In the genomic region with DNA sequence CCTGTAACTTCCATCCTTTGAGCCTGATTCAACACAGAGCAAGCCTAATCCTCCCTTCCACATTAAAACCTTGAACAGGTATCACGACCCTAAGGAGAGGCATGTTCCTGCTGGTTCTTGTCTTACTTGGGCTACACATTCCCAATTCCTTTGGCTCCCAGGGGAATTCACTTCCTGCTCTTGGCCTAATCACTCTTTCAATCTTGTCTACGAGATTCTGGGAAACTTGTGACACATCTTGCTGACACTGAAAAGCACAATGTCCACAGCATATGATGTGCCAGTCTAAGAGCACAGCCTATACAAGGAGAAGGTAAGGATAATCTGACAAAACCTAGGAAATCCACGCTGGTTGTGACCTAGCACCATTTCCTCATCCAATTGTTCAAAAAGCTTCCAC, we compare ENCODE assay signal across 23 cellular contexts.
DNase-seq lines count a peak whose midpoint lies in the region; ATAC-seq, FAIRE-seq and TF ChIP-seq lines count a peak whose summit lies in the region.
"Had no signal": no experiment of that assay in that cellular context is flagged by ENCODE, and none has a peak within 500 bp of the region (broad histone marks: within the 10 kb centered on the region; RNA-seq: fewer than 3 reads in every experiment).

No MANE protein-coding gene starts in this region.

- H3K4me1 ChIP-seq in keratinocyte (ENCODE audit: control insufficient read depth, extremely low read depth, insufficient read depth, low read length) (peaks cover 12% of the 10 kb centered on the region), transverse colon (peaks cover 0 to 6% (median 5%) of the 10 kb centered on the region in 4 donors), tibial nerve (peaks cover 0 to 23% (median 1%) of the 10 kb centered on the region in 4 donors)
- H3K4me1 ChIP-seq in naive thymus-derived CD4-positive, alpha-beta T cell (ENCODE audit: control insufficient read depth in 2 of 2, insufficient read depth in 2 of 2, low read length in 2 of 2): peaks cover 0 to 4% of the 10 kb centered on the region in 2 donors
- H3K4me1 ChIP-seq: body of pancreas, pancreas, sigmoid colon had no signal

- no peak for ATAC-seq in naive thymus-derived CD4-positive, alpha-beta T cell
- ATAC-seq: body of pancreas; esophagus mucosa; pancreas; stimulated activated naive B cell treated with anti-CD40 and anti-IgM and Interleukin-4, amounts not matched to agents 10 μg/mL and 1 μg/mL and 100 μg/mL, for 72 hours had no signal

- no peaks in the 10 kb centered on the region for H3K9me3 Mint-ChIP-seq in naive thymus-derived CD4-positive, alpha-beta T cell
- H3K9me3 Mint-ChIP-seq: dendritic cell treated with granulocyte-macrophage colony-stimulating factor and Interleukin-4, amounts not matched to agents 40 ng/mL and 50 ng/mL, for 4 days; naive B cell; stimulated activated naive B cell treated with anti-CD40 and anti-IgM and Interleukin-4, amounts not matched to agents 10 μg/mL and 1 μg/mL and 100 μg/mL, for 72 hours had no signal

- peak; percentile 91 for FAIRE-seq in keratinocyte (lab: Jason Lieb, UNC)
- FAIRE-seq: GM18507, pancreas had no signal

- H3K4me2 ChIP-seq in keratinocyte (ENCODE audit: control insufficient read depth, extremely low read depth, insufficient read depth, low read depth, low read length): no peak overlapping the region

- no peaks in the 10 kb centered on the region for H3K9me1 ChIP-seq in keratinocyte (ENCODE audit: control insufficient read depth, extremely low read depth, insufficient read depth, low read length)

- no peak overlapping the region for H3K4me3 Mint-ChIP-seq in naive thymus-derived CD4-positive, alpha-beta T cell
- H3K4me3 Mint-ChIP-seq: B cell; dendritic cell treated with granulocyte-macrophage colony-stimulating factor and Interleukin-4, amounts not matched to agents 40 ng/mL and 50 ng/mL, for 4 days; naive B cell; stimulated activated naive B cell treated with anti-CD40 and anti-IgM and Interleukin-4, amounts not matched to agents 10 μg/mL and 1 μg/mL and 100 μg/mL, for 72 hours had no signal

- H3K27ac Mint-ChIP-seq in naive thymus-derived CD4-positive, alpha-beta T cell: no peak overlapping the region
- H3K27ac Mint-ChIP-seq: B cell; dendritic cell treated with granulocyte-macrophage colony-stimulating factor and Interleukin-4, amounts not matched to agents 40 ng/mL and 50 ng/mL, for 4 days; naive B cell; stimulated activated naive B cell treated with anti-CD40 and anti-IgM and Interleukin-4, amounts not matched to agents 10 μg/mL and 1 μg/mL and 100 μg/mL, for 72 hours had no signal

- peak; percentile 10 for DNase-seq in ELR (ENCODE audit: low read depth)
- DNase-seq in M059J (ENCODE audit: low read depth): peak; percentile 9
- no peak for DNase-seq in dorsolateral prefrontal cortex
- DNase-seq in keratinocyte (ENCODE audit: low read depth, low spot score): no peak
- DNase-seq in transverse colon: no peak
- DNase-seq in tibial nerve (ENCODE audit: low spot score in 2 of 2): no peak
- no peak for DNase-seq in naive thymus-derived CD4-positive, alpha-beta T cell
- DNase-seq: body of pancreas; DND-41; KBM-7; naive B cell; NCI-H1092 treated with DMSO at 0.1 percent for 48 hours; NCI-H524 treated with DMSO at 0.1 percent for 48 hours; OCI-M1; pancreas; sigmoid colon; stimulated activated naive B cell treated with anti-CD40 and anti-IgM and Interleukin-4, amounts not matched to agents 10 μg/mL and 1 μg/mL and 100 μg/mL, for 72 hours; T-helper 9 cell had no signal

- no peaks in the 10 kb centered on the region for H4K20me1 ChIP-seq in keratinocyte (ENCODE audit: control insufficient read depth, extremely low read depth, insufficient read depth, low read length)

- H3K9me3 ChIP-seq in keratinocyte (ENCODE audit: control insufficient read depth, low read depth, low read length) (no peaks in the 10 kb centered on the region), transverse colon (no peaks in the 10 kb centered on the region), tibial nerve (no peaks in the 10 kb centered on the region)
- H3K9me3 ChIP-seq in naive thymus-derived CD4-positive, alpha-beta T cell (ENCODE audit: control insufficient read depth in 2 of 3, low read length in 3 of 3): no peaks in the 10 kb centered on the region
- H3K9me3 ChIP-seq: body of pancreas, pancreas, sigmoid colon, thoracic aorta had no signal

- CTCF ChIA-PET in naive thymus-derived CD4-positive, alpha-beta T cell (lab: Charles Lee): no interaction called here

- H3K4me3 ChIP-seq in dorsolateral prefrontal cortex: no peak overlapping the region
- no peak overlapping the region for H3K4me3 ChIP-seq in keratinocyte (ENCODE audit: control insufficient read depth in 2 of 3, extremely low read depth in 1 of 3, insufficient read depth in 2 of 3, low read depth in 1 of 3, low read length in 3 of 3)
- H3K4me3 ChIP-seq in transverse colon: no peak overlapping the region
- H3K4me3 ChIP-seq in tibial nerve: no peak overlapping the region
- no peak overlapping the region for H3K4me3 ChIP-seq in naive thymus-derived CD4-positive, alpha-beta T cell (ENCODE audit: low read length)
- H3K4me3 ChIP-seq: body of pancreas, pancreas, sigmoid colon, thoracic aorta had no signal

- TF ChIP-seq CTCF in dorsolateral prefrontal cortex (IDR thresholded peaks at IDR 0.05 in 54 of 56, conservative IDR thresholded peaks at IDR 0.05 in 2 of 56; ENCODE audit: low read depth in 1 of 56, partially characterized antibody in 56 of 56): no peak
- TF ChIP-seq CTCF in keratinocyte (optimal IDR thresholded peaks at IDR 0.05 in 1 of 3, IDR thresholded peaks at IDR 0.05 in 1 of 3, conservative IDR thresholded peaks at IDR 0.05 in 1 of 3; ENCODE audit: extremely low read depth in 1 of 3, insufficient read depth in 2 of 3, low read length in 3 of 3): no peak
- no peak for TF ChIP-seq CTCF in transverse colon (IDR thresholded peaks at IDR 0.05)
- TF ChIP-seq CTCF in tibial nerve (IDR thresholded peaks at IDR 0.05): no peak

- H3K27me3 Mint-ChIP-seq in naive thymus-derived CD4-positive, alpha-beta T cell: no peaks in the 10 kb centered on the region
- H3K27me3 Mint-ChIP-seq: B cell; dendritic cell treated with granulocyte-macrophage colony-stimulating factor and Interleukin-4, amounts not matched to agents 40 ng/mL and 50 ng/mL, for 4 days; naive B cell; stimulated activated naive B cell treated with anti-CD40 and anti-IgM and Interleukin-4, amounts not matched to agents 10 μg/mL and 1 μg/mL and 100 μg/mL, for 72 hours had no signal

- no peak overlapping the region for H3K9ac ChIP-seq in keratinocyte (ENCODE audit: control insufficient read depth, extremely low read depth, insufficient read depth, low read length)

- TF ChIP-seq EP300 in transverse colon (IDR thresholded peaks at IDR 0.05; ENCODE audit: low read depth): no peak
- peak in 1 of 2 donors; percentile 30 for TF ChIP-seq EP300 in tibial nerve (IDR thresholded peaks at IDR 0.05)

- H3K36me3 Mint-ChIP-seq in naive thymus-derived CD4-positive, alpha-beta T cell: peaks cover 0 to 22% (median 0%) of the 10 kb centered on the region in 5 donors

- intact Hi-C loops in dorsolateral prefrontal cortex (cut with DNase I) (loop anchor here (5.0 to 10.0 kb wide), 3 partner anchors 86 to 274 kb away; a partner anchor contains a TSS), transverse colon (cut with DNase I; ENCODE audit: low total_unique reads) (no loop called here)
- intact Hi-C loops in naive thymus-derived CD4-positive, alpha-beta T cell (cut with micrococcal nuclease): loop anchor here in 1 of 2 donors (5.0 to 10.0 kb wide), 2 partner anchors 174 to 436 kb away; no protein-coding TSS in a partner anchor

- H2AFZ ChIP-seq in keratinocyte (ENCODE audit: control insufficient read depth, low read length): no peak overlapping the region

- TF ChIP-seq POLR2A in transverse colon (IDR thresholded peaks at IDR 0.05) (no peak), tibial nerve (IDR thresholded peaks at IDR 0.05) (no peak)

- POLR2A ChIA-PET in naive thymus-derived CD4-positive, alpha-beta T cell (lab: Charles Lee): no interaction called here

- H3K79me2 ChIP-seq in keratinocyte (ENCODE audit: control insufficient read depth, insufficient read depth, low read length): no peaks in the 10 kb centered on the region

- dilution Hi-C loops in keratinocyte (cut with MboI; ENCODE audit: extremely low pct_ligation_motif_present, low sequenced_read_pairs): no loop called here

- peak overlapping the region in 47 of 59 donors; percentile 2 to 90 (median 60) for H3K27ac ChIP-seq in dorsolateral prefrontal cortex
- H3K27ac ChIP-seq in keratinocyte (ENCODE audit: control insufficient read depth, insufficient read depth, low read length): peak overlapping the region; percentile 8
- no peak overlapping the region for H3K27ac ChIP-seq in transverse colon
- H3K27ac ChIP-seq in tibial nerve: peak overlapping the region in 1 of 4 donors; percentile 42
- no peak overlapping the region for H3K27ac ChIP-seq in naive thymus-derived CD4-positive, alpha-beta T cell (ENCODE audit: low read depth, low read length)
- H3K27ac ChIP-seq: body of pancreas, pancreas, thoracic aorta had no signal

- in situ Hi-C loops in transverse colon (cut with MboI; ENCODE audit: low pct_ligation_motif_present in 1 of 4, low pct_unique_long_range_greater_than_20kb in 1 of 4, low sequenced_read_pairs in 3 of 4): loop anchor here in 3 of 4 donors (25.0 kb wide), 2 partner anchors 264 to 814 kb away; a partner anchor contains a TSS

- H3K36me3 ChIP-seq in keratinocyte (ENCODE audit: control insufficient read depth in 2 of 2, extremely low read depth in 1 of 2, insufficient read depth in 2 of 2, low read length in 2 of 2) (peaks cover 28 to 36% of the 10 kb centered on the region in 2 experiments), transverse colon (peaks cover 0 to 7% (median 3%) of the 10 kb centered on the region in 4 donors), tibial nerve (peaks cover 0 to 24% (median 0%) of the 10 kb centered on the region in 3 donors)
- no peaks in the 10 kb centered on the region for H3K36me3 ChIP-seq in naive thymus-derived CD4-positive, alpha-beta T cell (ENCODE audit: control insufficient read depth in 2 of 3, insufficient read depth in 3 of 3, low read length in 3 of 3)
- H3K36me3 ChIP-seq: thoracic aorta had no signal

- H3K27me3 ChIP-seq in dorsolateral prefrontal cortex: no peaks in the 10 kb centered on the region
- no peaks in the 10 kb centered on the region for H3K27me3 ChIP-seq in keratinocyte (ENCODE audit: control insufficient read depth, extremely low read depth, insufficient read depth, low read length)
- no peaks in the 10 kb centered on the region for H3K27me3 ChIP-seq in transverse colon
- no peaks in the 10 kb centered on the region for H3K27me3 ChIP-seq in tibial nerve
- no peaks in the 10 kb centered on the region for H3K27me3 ChIP-seq in naive thymus-derived CD4-positive, alpha-beta T cell (ENCODE audit: control insufficient read depth in 2 of 2, insufficient read depth in 2 of 2, low read length in 2 of 2)
- H3K27me3 ChIP-seq: body of pancreas, pancreas, sigmoid colon had no signal

- peaks cover 6 to 21% (median 17%) of the 10 kb centered on the region in 7 donors for H3K4me1 Mint-ChIP-seq in naive thymus-derived CD4-positive, alpha-beta T cell

- 75 to 86% methylated on average over 3 of the region's 3 CpGs for WGBS in transverse colon (ENCODE audit: low coverage in 1 of 2), 2 donors
- WGBS in tibial nerve, 2 donors: 76 to 81% methylated on average over 3 of the region's 3 CpGs

Comparison
In these comparisons a context has a peak if more than half of its experiments do, and no peak if none do; other contexts are left out.
1. DNase-seq: peak in ELR (single experiment) and M059J (single experiment); none in dorsolateral prefrontal cortex (0 of 10), keratinocyte (single experiment), transverse colon (single experiment), tibial nerve (0 of 2) and naive thymus-derived CD4-positive, alpha-beta T cell (0 of 9).
2. H3K27ac ChIP-seq: peak in dorsolateral prefrontal cortex (47 of 59) and keratinocyte (single experiment); none in transverse colon (0 of 4) and naive thymus-derived CD4-positive, alpha-beta T cell (single experiment).